In genomic region chr10:1048732-1049424, GRCh38 we compare ENCODE assay signal across 8 cellular contexts. TPM values are rescaled to one million over a fixed set of nuclear protein-coding genes. Genes with fewer than 3 reads are reported as not detected.
DNase-seq lines count a peak whose midpoint lies in the region; ATAC-seq and TF ChIP-seq lines count a peak whose summit lies in the region.

Gene IDI1 (minus strand): TSS chr10:1049119. CDS start chr10:1049003, 116 bp downstream.

- H3K27me3 ChIP-seq in heart right ventricle: no peaks in the 10 kb centered on the region

- peak within 1 kb of the TSS; percentile 59 to 93 (median 83) for H3K4me3 ChIP-seq in heart right ventricle

- peaks cover 0 to 36% (median 5%) of the 10 kb centered on the region in 9 donors for H3K36me3 ChIP-seq in heart right ventricle

- H3K9me3 Mint-ChIP-seq in type B pancreatic cell: no peaks in the 10 kb centered on the region

- ATAC-seq in GM18498 (IDR thresholded peaks at IDR 0.05; ENCODE audit: unreplicated experiment) (peak; percentile 85), HG02885 (IDR thresholded peaks at IDR 0.05; ENCODE audit: poor library complexity, unreplicated experiment) (peak; percentile 81), heart right ventricle (peak; percentile 94 to 97 (median 96))

- peak in 1 of 9 donors; percentile 11 for TF ChIP-seq CTCF in heart right ventricle (IDR thresholded peaks at IDR 0.05)
- TF ChIP-seq CTCF in type B pancreatic cell (conservative IDR thresholded peaks at IDR 0.05): no peak

- peak; percentile 94 for DNase-seq in NCI-H1694 (lab: John Stamatoyannopoulos, UW)
- peak; percentile 98 for DNase-seq in amniotic epithelial cell (ENCODE audit: low read depth)
- DNase-seq in heart right ventricle: peak; percentile 97 to 98
- DNase-seq in posterior cingulate gyrus: peak; percentile 94 to 100 (median 98)
- peak; percentile 98 for DNase-seq in type B pancreatic cell (ENCODE audit: extremely low spot score, unreplicated experiment)

- H3K4me3 Mint-ChIP-seq in type B pancreatic cell: peak within 1 kb of the TSS; percentile 96

- intact Hi-C loops in T-helper 1 cell treated with Interleukin-12 subunit alpha and Interleukin-12 subunit beta and Interleukin-4 antibody, amounts not matched to agents 30 ng/mL and 1 ng/mL, for 36 hours (cut with micrococcal nuclease): loop anchor here (1.0 to 5.0 kb wide), 5 partner anchors 7 to 912 kb away; partner anchors contain the start of genes GTPBP4, LARP4B, WDR37 and ZMYND11
- intact Hi-C loops in heart right ventricle (cut with DNase I): loop anchor here in 2 of 10 donors (2.0 to 10.0 kb wide), 2 partner anchors 60 to 114 kb away; partner anchors contain the start of genes GTPBP4 (in 1 of the 2) and LARP4B (in 1 of the 2)
- intact Hi-C loops in posterior cingulate gyrus (cut with DNase I): loop anchor here (2.0 kb wide), 1 partner anchor 116 kb away; no protein-coding TSS in a partner anchor

- peak within 1 kb of the TSS; percentile 94 to 100 (median 98) for H3K27ac ChIP-seq in heart right ventricle

- H3K4me1 ChIP-seq in heart right ventricle: peaks cover 0 to 72% (median 52%) of the 10 kb centered on the region in 9 donors

- H3K27me3 Mint-ChIP-seq in type B pancreatic cell: no peaks in the 10 kb centered on the region

- H3K9me3 ChIP-seq in heart right ventricle: no peaks in the 10 kb centered on the region

- peaks cover 50% of the 10 kb centered on the region for H3K4me1 Mint-ChIP-seq in type B pancreatic cell (ENCODE audit: unreplicated experiment)

- WGBS in heart right ventricle, 2 donors: 0% methylated on average over 80 to 83 of the region's 83 CpGs

- peaks cover 24% of the 10 kb centered on the region for H3K36me3 Mint-ChIP-seq in type B pancreatic cell

- peak within 1 kb of the TSS; percentile 99 for H3K27ac Mint-ChIP-seq in type B pancreatic cell

RNA-seq across cellular contexts. Expression of gene IDI1, which starts in this region (rescaled TPM):
- total RNA-seq in T-helper 1 cell treated with Interleukin-12 subunit alpha and Interleukin-12 subunit beta and Interleukin-4 antibody, amounts not matched to agents 30 ng/mL and 1 ng/mL, for 36 hours: 55.5 and 56.8 TPM in 2 replicates
- 10 to 100 TPM; 14.4 to 21.9 (median 18.9) TPM for total RNA-seq in heart right ventricle
- 10 to 100 TPM in 1 of 2 donors, 1 to 10 TPM in 1; 8.9 to 26.0 TPM for polyA plus RNA-seq in heart right ventricle
- 45.2 and 54.1 TPM in 2 replicates for total RNA-seq in type B pancreatic cell (ENCODE audit: low replicate concordance)

Comparison
In these comparisons a context has a peak if more than half of its experiments do, and no peak if none do; other contexts are left out.
1. Peak in every context shown above with its lines: DNase-seq, ATAC-seq, H3K4me3 ChIP-seq and H3K27ac ChIP-seq.